ENCODE assay signal across 10 cellular contexts in the genomic region with DNA sequence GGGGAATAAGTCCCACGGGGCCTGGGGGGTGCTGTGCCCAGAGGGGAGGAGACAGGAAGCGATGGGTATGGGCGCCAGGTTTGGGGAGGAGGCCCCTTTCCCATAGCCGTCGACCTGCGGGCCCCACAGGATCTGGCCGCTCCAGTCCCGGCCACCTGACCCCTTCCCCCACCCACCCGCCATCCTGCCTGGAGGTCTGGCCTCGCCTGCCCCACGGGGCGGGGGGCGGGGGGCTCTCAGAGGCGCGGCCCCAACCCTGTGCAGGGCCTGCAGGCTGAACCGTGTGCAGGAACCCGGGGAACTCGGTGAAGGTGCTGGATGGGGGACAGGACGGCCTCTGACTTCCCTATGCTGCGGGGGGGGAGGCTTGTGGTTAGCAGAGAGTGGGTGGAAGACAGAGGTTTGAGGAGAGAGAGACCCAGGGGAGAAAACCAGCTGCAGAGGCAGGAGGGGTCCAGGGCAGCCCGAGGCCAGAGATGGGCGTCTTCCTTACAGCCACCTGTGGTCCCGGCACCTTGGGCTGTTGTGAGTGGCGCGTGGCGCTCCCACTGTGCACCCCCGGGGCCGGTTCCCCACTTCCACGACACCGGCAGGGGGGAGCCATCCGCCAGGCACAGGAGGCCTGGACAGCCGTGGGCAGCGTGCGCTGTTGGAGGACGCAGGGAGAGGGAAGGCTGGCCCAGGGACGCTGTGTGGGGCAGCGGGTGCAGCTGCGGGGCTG. TPM values are rescaled to one million over a fixed set of nuclear protein-coding genes. Genes with fewer than 3 reads are reported as not detected.
DNase-seq lines count a peak whose midpoint lies in the region; ATAC-seq and TF ChIP-seq lines count a peak whose summit lies in the region.
"Had no signal": no experiment of that assay in that cellular context is flagged by ENCODE, and none has a peak within 500 bp of the region (broad histone marks: within the 10 kb centered on the region; RNA-seq: fewer than 3 reads in every experiment).

No MANE protein-coding gene starts in this region.

- H3K4me1 Mint-ChIP-seq in activated naive CD8-positive, alpha-beta T cell treated with anti-CD3 and anti-CD28 coated beads for 36 hours = peaks cover 26% of the 10 kb centered on the region

- H3K4me3 Mint-ChIP-seq in activated naive CD8-positive, alpha-beta T cell treated with anti-CD3 and anti-CD28 coated beads for 36 hours = peak overlapping the region; percentile 83

- no peak for TF ChIP-seq CTCF in OCI-LY3 (IDR thresholded peaks at IDR 0.05; ENCODE audit: low read depth, low read length)
- no peak for TF ChIP-seq CTCF in psoas muscle (IDR thresholded peaks at IDR 0.05)
- TF ChIP-seq CTCF in A673 (conservative IDR thresholded peaks at IDR 0.05; ENCODE audit: low read depth, low read length) = no peak

- H3K9me3 Mint-ChIP-seq in activated naive CD8-positive, alpha-beta T cell treated with anti-CD3 and anti-CD28 coated beads for 36 hours = no peaks in the 10 kb centered on the region

- DNase-seq in EL (peak; percentile 36), psoas muscle (peak; percentile 16 to 50), A673 (ENCODE audit: low spot score) (no peak), iPS-NIHi11 (ENCODE audit: low spot score) (no peak), NCI-H1694 (lab: John Stamatoyannopoulos, UW) (no peak)
- DNase-seq in activated naive CD8-positive, alpha-beta T cell treated with anti-CD3 and anti-CD28 coated beads for 36 hours = peak; percentile 64

- H3K4me1 ChIP-seq in OCI-LY3 (ENCODE audit: low read length) (peaks cover 13% of the 10 kb centered on the region), psoas muscle (peaks cover 14% of the 10 kb centered on the region), A673 (ENCODE audit: insufficient read depth, low read length, poor library complexity, severe bottlenecking) (peaks cover 6% of the 10 kb centered on the region)

- no peaks in the 10 kb centered on the region for H3K79me2 ChIP-seq in OCI-LY3 (ENCODE audit: low read length)

- H3K27me3 ChIP-seq in OCI-LY3 (ENCODE audit: low read depth, low read length) (peaks cover 25% of the 10 kb centered on the region), psoas muscle (ENCODE audit: insufficient read depth in 3 of 3, low read length in 2 of 3) (peaks cover 0 to 37% (median 10%) of the 10 kb centered on the region in 3 donors), A673 (replicated peaks; ENCODE audit: insufficient read depth, low read depth, low read length, poor library complexity) (no peaks in the 10 kb centered on the region)
- H3K27me3 ChIP-seq: MG63 had no signal

- H3K36me3 Mint-ChIP-seq in activated naive CD8-positive, alpha-beta T cell treated with anti-CD3 and anti-CD28 coated beads for 36 hours = peaks cover 5% of the 10 kb centered on the region

- no peak overlapping the region for H2AFZ ChIP-seq in OCI-LY3 (ENCODE audit: low read depth, low read length)

- H3K9me3 ChIP-seq in OCI-LY3 (ENCODE audit: insufficient read depth, low read length) (no peaks in the 10 kb centered on the region), psoas muscle (no peaks in the 10 kb centered on the region), A673 (ENCODE audit: low read depth, low read length, poor library complexity, severe bottlenecking) (no peaks in the 10 kb centered on the region)
- H3K9me3 ChIP-seq: MG63 had no signal

- POLR2A ChIA-PET in A673 (lab: Charles Lee; ENCODE audit: low non-redundant PET) = interaction anchor here (1.0 kb wide), 1 partner anchor 22 kb away, joined by 4 read pairs; no protein-coding TSS in a partner anchor

- 22 to 37% (median 31%) methylated on average over 27 to 38 of the region's 38 CpGs for WGBS in psoas muscle, 3 donors

- no TSS peak for BruUV-seq in A673 (replicated peaks; lab: Mats Ljungman, UMichigan)

- CTCF ChIA-PET in A673 (lab: Charles Lee) = no interaction called here

- no peaks in the 10 kb centered on the region for H3K36me3 ChIP-seq in OCI-LY3 (replicated peaks; ENCODE audit: low read depth, low read length)
- H3K36me3 ChIP-seq in psoas muscle (ENCODE audit: insufficient read depth in 1 of 2, low read depth in 1 of 2) = no peaks in the 10 kb centered on the region
- H3K36me3 ChIP-seq in A673 (ENCODE audit: insufficient read depth, low read length, poor library complexity, severe bottlenecking) = no peaks in the 10 kb centered on the region
- H3K36me3 ChIP-seq: MG63 had no signal

- no peaks in the 10 kb centered on the region for H4K20me1 ChIP-seq in OCI-LY3 (ENCODE audit: insufficient read depth, low read length)

- intact Hi-C loops in psoas muscle (cut with DNase I) (no loop called here), A673 (cut with micrococcal nuclease; ENCODE audit: unreplicated experiment) (no loop called here)

- H3K9ac ChIP-seq in OCI-LY3 (ENCODE audit: low read length) = no peak overlapping the region

- no peak for ATAC-seq in psoas muscle
- ATAC-seq in HG02588 (IDR thresholded peaks at IDR 0.05; ENCODE audit: unreplicated experiment) = no peak

- H3K27ac ChIP-seq in OCI-LY3 (ENCODE audit: low read length) (no peak overlapping the region), psoas muscle (no peak overlapping the region), A673 (ENCODE audit: low read depth, low read length, poor library complexity, severe bottlenecking) (no peak overlapping the region)

- H3K4me3 ChIP-seq in OCI-LY3 (ENCODE audit: low read length) (no peak overlapping the region), psoas muscle (no peak overlapping the region), A673 (ENCODE audit: low read depth, low read length, poor library complexity, severe bottlenecking) (no peak overlapping the region)
- H3K4me3 ChIP-seq: MG63 had no signal

- 0 out of 2 replicates have a peak overlapping the region, but pooled peaks have one; percentile 14 for H3K4me2 ChIP-seq in OCI-LY3 (ENCODE audit: low read length)

- H3K27ac Mint-ChIP-seq in activated naive CD8-positive, alpha-beta T cell treated with anti-CD3 and anti-CD28 coated beads for 36 hours = peak overlapping the region; percentile 95

- no peaks in the 10 kb centered on the region for H3K27me3 Mint-ChIP-seq in activated naive CD8-positive, alpha-beta T cell treated with anti-CD3 and anti-CD28 coated beads for 36 hours

RNA-seq across cellular contexts. Expression of a gene that starts 2.5 kb away (rescaled TPM):
- total RNA-seq in activated naive CD8-positive, alpha-beta T cell treated with anti-CD3 and anti-CD28 coated beads for 36 hours = 10 to 100 TPM; 52.5 to 53.3 TPM
- total RNA-seq in psoas muscle (under 1 TPM in 1 of 4 donors, not detected in 3; 0.27 TPM), A673 (2021) (0.77 and 1.1 TPM in 2 replicates)
- polyA plus RNA-seq in psoas muscle = under 1 TPM; 0.04 to 0.76 (median 0.13) TPM

RNA-seq across cellular contexts. Expression of a gene that starts 5.1 kb away (rescaled TPM):
- 100 to 1,000 TPM; 110 to 111 TPM for total RNA-seq in activated naive CD8-positive, alpha-beta T cell treated with anti-CD3 and anti-CD28 coated beads for 36 hours
- total RNA-seq in psoas muscle (1 to 10 TPM; 1.4 to 4.6 (median 3.7) TPM), A673 (2021) (0.80 and 1.5 TPM in 2 replicates)
- 1 to 10 TPM; 1.7 to 3.8 (median 2.6) TPM for polyA plus RNA-seq in psoas muscle

RNA-seq across cellular contexts. Expression of a gene that starts 22.9 kb away (rescaled TPM):
- 10 to 100 TPM; 85.9 to 95.9 TPM for total RNA-seq in activated naive CD8-positive, alpha-beta T cell treated with anti-CD3 and anti-CD28 coated beads for 36 hours
- total RNA-seq in psoas muscle (100 to 1,000 TPM in 1 of 4 donors, 10 to 100 TPM in 3; 70.6 to 109 (median 82.5) TPM), A673 (2021) (121 and 133 TPM in 2 replicates)
- polyA plus RNA-seq in psoas muscle = 100 to 1,000 TPM in 2 of 3 donors, 10 to 100 TPM in 1; 67.5 to 129 (median 108) TPM

RNA-seq across cellular contexts. Expression of a gene that starts 23.2 kb away (rescaled TPM):
- total RNA-seq in activated naive CD8-positive, alpha-beta T cell treated with anti-CD3 and anti-CD28 coated beads for 36 hours = 10 to 100 TPM; 17.5 to 18.9 TPM
- total RNA-seq in psoas muscle (10 to 100 TPM in 3 of 4 donors, 1 to 10 TPM in 1; 8.9 to 13.7 (median 11.1) TPM), A673 (2021) (41.3 and 41.8 TPM in 2 replicates)
- polyA plus RNA-seq in psoas muscle = 10 to 100 TPM in 2 of 3 donors, 1 to 10 TPM in 1; 7.7 to 30.3 (median 15.6) TPM

RNA-seq across cellular contexts. Expression of a gene that starts 35.2 kb away (rescaled TPM):
- total RNA-seq in activated naive CD8-positive, alpha-beta T cell treated with anti-CD3 and anti-CD28 coated beads for 36 hours = not detected
- total RNA-seq in psoas muscle (under 1 TPM in 1 of 4 donors, not detected in 3; 0.27 TPM), A673 (2021) (not detected in 2 replicates)
- polyA plus RNA-seq in psoas muscle = under 1 TPM; 0.03 to 0.10 (median 0.10) TPM
- total RNA-seq: liver had no signal
- polyA plus RNA-seq: liver had no signal

Comparison
In these comparisons a context has a peak if more than half of its experiments do, and no peak if none do; other contexts are left out.
1. DNase-seq: peak in EL (single experiment), activated naive CD8-positive, alpha-beta T cell treated with anti-CD3 and anti-CD28 coated beads for 36 hours (single experiment) and psoas muscle (2 of 2); none in A673 (single experiment), iPS-NIHi11 (single experiment) and NCI-H1694 (single experiment).
2. RNA of a gene that starts 2.5 kb away (total RNA-seq): 52.5 to 53.3 TPM in activated naive CD8-positive, alpha-beta T cell treated with anti-CD3 and anti-CD28 coated beads for 36 hours; 0.77 to 1.1 TPM in A673 and 0.27 TPM in psoas muscle; every median in the first group is over 10 times any median in the second.
3. RNA of a gene that starts 5.1 kb away (total RNA-seq): 110 to 111 TPM in activated naive CD8-positive, alpha-beta T cell treated with anti-CD3 and anti-CD28 coated beads for 36 hours; 1.4 to 4.6 TPM in psoas muscle and 0.80 to 1.5 TPM in A673; every median in the first group is over 10 times any median in the second.